In the genomic region with DNA sequence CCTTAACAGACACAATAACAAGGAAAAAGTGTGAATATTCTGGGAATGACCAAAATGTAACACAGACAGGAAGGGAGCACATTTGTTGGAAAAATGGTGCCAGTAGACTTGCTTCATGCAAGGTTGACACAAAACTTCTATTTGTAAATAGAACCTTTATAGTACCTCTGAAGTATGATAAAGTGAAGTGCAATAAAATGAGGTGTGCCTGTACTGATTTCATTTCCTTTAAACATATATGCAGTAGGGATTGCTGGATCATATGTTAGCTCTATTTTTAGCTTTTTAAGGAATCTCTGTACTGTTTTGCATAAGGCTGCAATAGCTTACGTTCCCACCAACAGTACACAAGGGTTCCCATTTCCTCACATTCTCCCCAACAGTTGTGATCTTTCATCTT, we compare ENCODE assay signal across 25 cellular contexts. TPM values are rescaled to one million over a fixed set of nuclear protein-coding genes. Genes with fewer than 3 reads are reported as not detected.
A peak's percentile ranks its signal among the peaks of the same experiment; 100 is the strongest.
DNase-seq lines count a peak whose midpoint lies in the region; ATAC-seq, FAIRE-seq and TF ChIP-seq lines count a peak whose summit lies in the region.
"Had no signal": no experiment of that assay in that cellular context is flagged by ENCODE, and none has a peak within 500 bp of the region (broad histone marks: within the 10 kb centered on the region; RNA-seq: fewer than 3 reads in every experiment).

No MANE protein-coding gene starts in this region.

- TF ChIP-seq CTCF in 22Rv1 (IDR thresholded peaks at IDR 0.05) (no peak), mucosa of descending colon (IDR thresholded peaks at IDR 0.05) (no peak), endothelial cell (IDR thresholded peaks at IDR 0.05; ENCODE audit: unreplicated experiment) (no peak)

- H3K27ac ChIP-seq in 22Rv1 (peak overlapping the region; percentile 100), small intestine (ENCODE audit: low read depth in 1 of 2, low read length in 1 of 2) (no peak overlapping the region), aorta (ENCODE audit: low read depth in 1 of 2, low read length in 2 of 2) (no peak overlapping the region)
- H3K27ac ChIP-seq: A549; BLaER1 treated with 17β-estradiol and CSF1 and Interleukin-3, amounts not matched to agents 10 nM and 100 nM had no signal

- WGBS in small intestine, 3 donors = 11 to 52% (median 13%) methylated on average over 1 of the region's 1 CpG
- 41 to 56% methylated on average over 1 of the region's 1 CpG for WGBS in aorta, 2 donors

- FAIRE-seq in colon (lab: Jason Lieb, UNC) (peak; percentile 64), small intestine (lab: Jason Lieb, UNC) (no peak)
- FAIRE-seq: A549, G401.6, GM12892, GM19239, H54 had no signal

- H3K4me1 Mint-ChIP-seq in endothelial cell (ENCODE audit: unreplicated experiment) = no peaks in the 10 kb centered on the region
- H3K4me1 Mint-ChIP-seq: CD4-positive, CD25-positive, alpha-beta regulatory T cell had no signal

- intact Hi-C loops in mucosa of descending colon (cut with DNase I, micrococcal nuclease) = no loop called here
- intact Hi-C loops in aorta (cut with DNase I) = no loop called here

- no peak overlapping the region for H3K4me3 ChIP-seq in mucosa of descending colon
- no peak overlapping the region for H3K4me3 ChIP-seq in small intestine (ENCODE audit: low read depth in 1 of 2, low read length in 2 of 2)
- no peak overlapping the region for H3K4me3 ChIP-seq in aorta (ENCODE audit: low read length in 2 of 2)
- H3K4me3 ChIP-seq: A549; BLaER1 treated with 17β-estradiol and CSF1 and Interleukin-3, amounts not matched to agents 10 nM and 100 nM; HAP-1 had no signal

- no peaks in the 10 kb centered on the region for H3K9me3 Mint-ChIP-seq in endothelial cell (ENCODE audit: unreplicated experiment)
- H3K9me3 Mint-ChIP-seq: CD4-positive, CD25-positive, alpha-beta regulatory T cell; CD8-positive, alpha-beta T cell; HFFc6 had no signal

- DNase-seq in mucosa of descending colon = no peak
- DNase-seq in small intestine = peak; percentile 53
- DNase-seq in endothelial cell (ENCODE audit: low spot score) = no peak
- no peak for DNase-seq in aorta
- no peak for DNase-seq in NCI-H82 treated with DMSO at 0.1 percent for 48 hours (lab: John Stamatoyannopoulos, UW; ENCODE audit: unreplicated experiment)
- DNase-seq: 8988T; ACHN; AML-193; BE2C; Caco-2; CD4-positive, CD25-positive, alpha-beta regulatory T cell; CD8-positive, alpha-beta T cell; DMS153; DND-41; GOT3; HFFc6 had no signal

- no peak overlapping the region for H3K4me3 Mint-ChIP-seq in endothelial cell (ENCODE audit: unreplicated experiment)
- H3K4me3 Mint-ChIP-seq: CD4-positive, CD25-positive, alpha-beta regulatory T cell; CD8-positive, alpha-beta T cell; HFFc6 had no signal

- H3K36me3 ChIP-seq in mucosa of descending colon (ENCODE audit: low read depth) (no peaks in the 10 kb centered on the region), small intestine (ENCODE audit: control insufficient read depth in 2 of 2, insufficient read depth in 2 of 2, low read length in 2 of 2) (no peaks in the 10 kb centered on the region), aorta (ENCODE audit: control insufficient read depth in 1 of 2, insufficient read depth in 2 of 2, low read length in 1 of 2) (no peaks in the 10 kb centered on the region)
- H3K36me3 ChIP-seq: BE2C; BLaER1 treated with 17β-estradiol and CSF1 and Interleukin-3, amounts not matched to agents 10 nM and 100 nM; HAP-1 had no signal

- H3K27ac Mint-ChIP-seq in endothelial cell (ENCODE audit: unreplicated experiment) = no peak overlapping the region
- H3K27ac Mint-ChIP-seq: CD4-positive, CD25-positive, alpha-beta regulatory T cell; CD8-positive, alpha-beta T cell; HFFc6 had no signal

- H3K27me3 Mint-ChIP-seq in endothelial cell (ENCODE audit: unreplicated experiment) = no peaks in the 10 kb centered on the region

- no peaks in the 10 kb centered on the region for H3K27me3 ChIP-seq in small intestine (ENCODE audit: control insufficient read depth in 2 of 2, insufficient read depth in 2 of 2, low read length in 2 of 2)
- no peaks in the 10 kb centered on the region for H3K27me3 ChIP-seq in aorta (ENCODE audit: control insufficient read depth in 1 of 2, insufficient read depth in 2 of 2, low read length in 1 of 2)
- H3K27me3 ChIP-seq: BE2C; BLaER1 treated with 17β-estradiol and CSF1 and Interleukin-3, amounts not matched to agents 10 nM and 100 nM had no signal

- H3K9me3 ChIP-seq in mucosa of descending colon = no peaks in the 10 kb centered on the region
- no peaks in the 10 kb centered on the region for H3K9me3 ChIP-seq in small intestine (ENCODE audit: control insufficient read depth, low read depth)
- no peaks in the 10 kb centered on the region for H3K9me3 ChIP-seq in aorta (ENCODE audit: control insufficient read depth, low read length)
- H3K9me3 ChIP-seq: A549, BE2C, Caco-2, HAP-1 had no signal

- no peaks in the 10 kb centered on the region for H3K36me3 Mint-ChIP-seq in endothelial cell (ENCODE audit: low read depth, unreplicated experiment)
- H3K36me3 Mint-ChIP-seq: CD4-positive, CD25-positive, alpha-beta regulatory T cell; CD8-positive, alpha-beta T cell had no signal

- ATAC-seq in mucosa of descending colon = peak; percentile 90
- no peak for ATAC-seq in aorta (ENCODE audit: low FRiP score)
- ATAC-seq: A549; CD8-positive, alpha-beta T cell had no signal

- H3K4me1 ChIP-seq in mucosa of descending colon (ENCODE audit: low read depth) = peaks cover 14% of the 10 kb centered on the region
- H3K4me1 ChIP-seq in small intestine (ENCODE audit: control insufficient read depth in 2 of 2, insufficient read depth in 1 of 2, low read depth in 1 of 2, low read length in 1 of 2) = peaks cover 0 to 2% of the 10 kb centered on the region in 2 donors
- H3K4me1 ChIP-seq in aorta (ENCODE audit: control insufficient read depth in 1 of 2, insufficient read depth in 2 of 2, low read length in 2 of 2) = no peaks in the 10 kb centered on the region
- H3K4me1 ChIP-seq: A549; BE2C; BLaER1 treated with 17β-estradiol and CSF1 and Interleukin-3, amounts not matched to agents 10 nM and 100 nM; HAP-1 had no signal

RNA-seq across cellular contexts. Expression of a gene that starts 56.6 kb away (rescaled TPM):
- total RNA-seq in mucosa of descending colon (not detected), endothelial cell (ENCODE audit: unreplicated experiment) (not detected), aorta (not detected)
- polyA plus RNA-seq in small intestine (not detected), aorta (not detected)
- total RNA-seq: Caco-2; CD4-positive, CD25-positive, alpha-beta regulatory T cell; CD8-positive, alpha-beta T cell; HFFc6 had no signal
- polyA plus RNA-seq: A549; CD4-positive, CD25-positive, alpha-beta regulatory T cell had no signal
